12 cellular contexts compared by ENCODE assay signal in the genomic region with DNA sequence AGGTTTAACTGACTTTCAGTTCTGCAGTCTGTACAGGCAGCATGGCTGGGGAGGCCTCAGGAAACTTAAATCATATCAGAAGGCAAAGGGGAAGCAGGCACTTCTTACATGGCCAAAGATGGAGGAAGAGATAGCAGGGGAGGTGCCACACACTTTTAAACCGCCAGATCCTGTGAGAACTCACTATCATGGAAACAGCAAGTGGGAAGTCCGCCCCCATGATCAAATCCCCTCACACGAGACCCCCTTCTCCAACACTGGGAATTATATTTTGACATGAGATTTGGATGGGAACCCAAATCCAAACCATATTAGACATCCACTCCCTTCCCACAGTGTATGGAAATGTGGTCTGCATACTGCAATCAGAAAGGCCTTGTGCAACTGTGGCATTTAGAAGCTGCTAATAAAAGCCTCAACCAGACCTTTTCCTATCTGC.
A peak's percentile ranks its signal among the peaks of the same experiment; 100 is the strongest.
DNase-seq lines count a peak whose midpoint lies in the region; ATAC-seq and TF ChIP-seq lines count a peak whose summit lies in the region.
"Had no signal": no experiment of that assay in that cellular context is flagged by ENCODE, and none has a peak within 500 bp of the region (broad histone marks: within the 10 kb centered on the region; RNA-seq: fewer than 3 reads in every experiment).

No MANE protein-coding gene starts in this region.

- H3K4me3 ChIP-seq in HL-60 (replicated peaks; ENCODE audit: insufficient read depth, low read length): no peak overlapping the region
- H3K4me3 ChIP-seq in WERI-Rb-1 (ENCODE audit: low read depth, low read length): no peak overlapping the region

- peak; percentile 5 for ATAC-seq in GM19452 (IDR thresholded peaks at IDR 0.05; ENCODE audit: unreplicated experiment)
- ATAC-seq: stimulated activated naive CD8-positive, alpha-beta T cell treated with anti-CD3 and anti-CD28 coated beads, Interleukin-15, Interleukin-2, amounts not matched to agents 100 U/mL and 50 U/mL, for 24 hours had no signal

- peak; percentile 64 for DNase-seq in CD1c-positive myeloid dendritic cell (ENCODE audit: extremely low spot score)
- peak; percentile 53 to 79 for DNase-seq in HL-60 (ENCODE audit: low read depth in 1 of 2, low spot score in 1 of 2)
- peak; percentile 50 for DNase-seq in amniotic epithelial cell (ENCODE audit: low read depth)
- no peak for DNase-seq in C1 segment of cervical spinal cord (lab: John Stamatoyannopoulos, UW)
- DNase-seq in NCI-H187 (lab: John Stamatoyannopoulos, UW): no peak
- DNase-seq in WERI-Rb-1: no peak
- DNase-seq in NCI-H2171 treated with DMSO at 0.1 percent for 48 hours (lab: John Stamatoyannopoulos, UW): no peak
- DNase-seq: anterior cingulate cortex; GOT3; stimulated activated CD4-positive, alpha-beta T cell treated with anti-CD3 and anti-CD28 coated beads, Interleukin-12 subunit alpha, Interleukin-12 subunit beta, amount 100 ng/mL, for 4 hours; stimulated activated naive CD8-positive, alpha-beta T cell treated with anti-CD3 and anti-CD28 coated beads, Interleukin-15, Interleukin-2, amounts not matched to agents 100 U/mL and 50 U/mL, for 24 hours had no signal

- TF ChIP-seq CTCF in HL-60 (IDR thresholded peaks at IDR 0.05; ENCODE audit: insufficient read depth, low read length): no peak
- TF ChIP-seq CTCF in WERI-Rb-1 (IDR thresholded peaks at IDR 0.05; ENCODE audit: low read depth, low read length): no peak

- no peaks in the 10 kb centered on the region for H3K36me3 ChIP-seq in WERI-Rb-1

- H3K27ac ChIP-seq in HL-60 (replicated peaks): peak overlapping the region; percentile 85
- no peak overlapping the region for H3K27ac ChIP-seq in WERI-Rb-1

- H3K9me3 ChIP-seq in WERI-Rb-1 (ENCODE audit: severe bottlenecking): no peaks in the 10 kb centered on the region

- H3K27me3 ChIP-seq in HL-60 (ENCODE audit: insufficient read depth, poor library complexity, severe bottlenecking): no peaks in the 10 kb centered on the region
- no peaks in the 10 kb centered on the region for H3K27me3 ChIP-seq in WERI-Rb-1 (ENCODE audit: insufficient read depth, low read depth, severe bottlenecking)

Comparison
In these comparisons a context has a peak if more than half of its experiments do, and no peak if none do; other contexts are left out.
1. DNase-seq: peak in CD1c-positive myeloid dendritic cell (single experiment), HL-60 (2 of 2) and amniotic epithelial cell (single experiment); none in C1 segment of cervical spinal cord (0 of 14), NCI-H187 (0 of 2), WERI-Rb-1 (single experiment) and NCI-H2171 treated with DMSO at 0.1 percent for 48 hours (single experiment).